Comparison of ENCODE assay signal across 25 cellular contexts in the genomic region with DNA sequence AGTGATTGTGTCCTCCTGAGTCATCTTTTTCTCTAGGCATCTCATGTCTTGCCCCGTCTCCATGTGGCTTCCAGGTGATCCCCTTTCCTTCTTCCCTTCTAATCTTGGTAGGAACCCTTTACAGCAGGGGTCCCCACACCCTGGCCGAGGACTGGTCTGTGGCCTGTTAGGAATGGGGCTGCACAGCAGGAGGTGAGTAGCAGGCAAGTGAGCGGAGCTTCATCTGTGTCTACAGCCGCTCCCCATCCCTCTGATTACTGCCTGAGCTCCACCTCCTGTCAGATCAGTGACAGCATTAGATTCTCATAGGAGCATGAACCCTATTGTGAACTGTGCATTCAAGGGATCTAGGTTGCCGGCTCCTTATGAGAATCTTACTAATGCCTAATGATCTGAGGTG.
"Had no signal": no experiment of that assay in that cellular context is flagged by ENCODE, and none has a peak within 500 bp of the region (broad histone marks: within the 10 kb centered on the region; RNA-seq: fewer than 3 reads in every experiment).

No MANE protein-coding gene starts in this region.

- H3K36me3 Mint-ChIP-seq: memory B cell; naive thymus-derived CD4-positive, alpha-beta T cell; stimulated activated memory B cell treated with anti-CD40 and anti-IgM and Interleukin-4, amounts not matched to agents 10 μg/mL and 1 μg/mL and 100 μg/mL, for 72 hours had no signal

- H3K27me3 ChIP-seq: ovary, sigmoid colon, tibial nerve, upper lobe of left lung had no signal

- H3K9me3 ChIP-seq: esophagus muscularis mucosa, ovary, psoas muscle, sigmoid colon, spleen, thoracic aorta, tibial nerve, upper lobe of left lung had no signal

- H3K4me3 Mint-ChIP-seq: memory B cell; naive thymus-derived CD4-positive, alpha-beta T cell; nephron progenitor cell; stimulated activated memory B cell treated with anti-CD40 and anti-IgM and Interleukin-4, amounts not matched to agents 10 μg/mL and 1 μg/mL and 100 μg/mL, for 72 hours; stimulated activated naive CD8-positive, alpha-beta T cell treated with anti-CD3 and anti-CD28 coated beads, Interleukin-15, Interleukin-2, amounts not matched to agents 100 ng/mL and 50 ng/mL, for 24 hours had no signal

- H3K36me3 ChIP-seq: esophagus muscularis mucosa, ovary, sigmoid colon, spleen, thoracic aorta, tibial nerve, upper lobe of left lung had no signal

- H3K9me3 Mint-ChIP-seq: memory B cell; naive thymus-derived CD4-positive, alpha-beta T cell; stimulated activated memory B cell treated with anti-CD40 and anti-IgM and Interleukin-4, amounts not matched to agents 10 μg/mL and 1 μg/mL and 100 μg/mL, for 72 hours; stimulated activated naive CD8-positive, alpha-beta T cell treated with anti-CD3 and anti-CD28 coated beads, Interleukin-15, Interleukin-2, amounts not matched to agents 100 ng/mL and 50 ng/mL, for 24 hours had no signal

- H3K27ac Mint-ChIP-seq: memory B cell; naive thymus-derived CD4-positive, alpha-beta T cell; nephron progenitor cell; stimulated activated memory B cell treated with anti-CD40 and anti-IgM and Interleukin-4, amounts not matched to agents 10 μg/mL and 1 μg/mL and 100 μg/mL, for 72 hours; stimulated activated naive CD8-positive, alpha-beta T cell treated with anti-CD3 and anti-CD28 coated beads, Interleukin-15, Interleukin-2, amounts not matched to agents 100 ng/mL and 50 ng/mL, for 24 hours had no signal

- H3K27ac ChIP-seq: dorsolateral prefrontal cortex, esophagus muscularis mucosa, foreskin keratinocyte, ovary, psoas muscle, sigmoid colon, spleen, thoracic aorta, tibial nerve, upper lobe of left lung had no signal

- H3K4me3 ChIP-seq: dorsolateral prefrontal cortex, esophagus muscularis mucosa, lung, ovary, psoas muscle, sigmoid colon, spleen, thoracic aorta, tibial nerve, upper lobe of left lung had no signal

- DNase-seq: cerebellar nuclear complex; dorsolateral prefrontal cortex; effector CD8-positive, alpha-beta T cell; foreskin keratinocyte; kidney; midbrain; naive thymus-derived CD4-positive, alpha-beta T cell; nephron progenitor cell; nucleus accumbens; ovary; posterior cingulate gyrus; psoas muscle; right cardiac atrium; sigmoid colon; spleen; stimulated activated CD4-positive, alpha-beta T cell treated with anti-CD3 and anti-CD28 coated beads, Interleukin-4, amount 100 ng/mL, for 4 hours; upper lobe of left lung had no signal

- ATAC-seq: foreskin keratinocyte; left lobe of liver; naive thymus-derived CD4-positive, alpha-beta T cell; psoas muscle; right cardiac atrium; stimulated activated memory B cell treated with anti-CD40 and anti-IgM and Interleukin-4, amounts not matched to agents 10 μg/mL and 1 μg/mL and 100 μg/mL, for 72 hours had no signal

- H3K4me1 ChIP-seq: foreskin keratinocyte, psoas muscle, sigmoid colon, spleen, tibial nerve, upper lobe of left lung had no signal

- H3K4me1 Mint-ChIP-seq: stimulated activated memory B cell treated with anti-CD40 and anti-IgM and Interleukin-4, amounts not matched to agents 10 μg/mL and 1 μg/mL and 100 μg/mL, for 72 hours had no signal
